ENCODE assay signal across 14 cellular contexts in genomic region chr19:42053037-42053935, GRCh38.
"Had no signal": no experiment of that assay in that cellular context is flagged by ENCODE, and none has a peak within 500 bp of the region (broad histone marks: within the 10 kb centered on the region; RNA-seq: fewer than 3 reads in every experiment).

No MANE protein-coding gene starts in this region.

- H3K4me3 ChIP-seq: ascending aorta, lower lobe of right lung, ovary, sigmoid colon, spleen, thyroid gland had no signal

- H3K27ac ChIP-seq: ascending aorta, lower lobe of right lung, ovary, sigmoid colon, spleen, thyroid gland had no signal

- H3K36me3 ChIP-seq: lower lobe of right lung, ovary, spleen had no signal

- DNase-seq: activated CD4-positive, CD25-positive, alpha-beta regulatory T cell treated with anti-CD3 and anti-CD28 coated beads, Interleukin-2, amount 50 U/mL, for 72 hours; activated naive CD4-positive, alpha-beta T cell treated with anti-CD3 and anti-CD28 coated beads for 36 hours; activated naive CD8-positive, alpha-beta T cell treated with anti-CD3 and anti-CD28 coated beads, Interleukin-2, amount 50 U/mL, for 24 hours; dermis blood vessel endothelial cell; effector memory CD8-positive, alpha-beta T cell; lower lobe of right lung; midbrain; ovary; sigmoid colon; spleen; stimulated activated CD4-positive, alpha-beta T cell treated with anti-CD3 and anti-CD28 coated beads, Interleukin-1b, Interleukin-23, amount 100 ng/mL, for 48 hours; thyroid gland had no signal

- H3K27me3 ChIP-seq: ascending aorta, ovary, sigmoid colon, spleen, thyroid gland had no signal

- H3K4me1 ChIP-seq: ascending aorta, lower lobe of right lung, thyroid gland had no signal

- H3K9me3 ChIP-seq: ascending aorta, lower lobe of right lung, ovary, sigmoid colon, spleen, thyroid gland had no signal

- FAIRE-seq: urothelium cell line had no signal
